ENCODE assay signal across 35 cellular contexts in the genomic region with DNA sequence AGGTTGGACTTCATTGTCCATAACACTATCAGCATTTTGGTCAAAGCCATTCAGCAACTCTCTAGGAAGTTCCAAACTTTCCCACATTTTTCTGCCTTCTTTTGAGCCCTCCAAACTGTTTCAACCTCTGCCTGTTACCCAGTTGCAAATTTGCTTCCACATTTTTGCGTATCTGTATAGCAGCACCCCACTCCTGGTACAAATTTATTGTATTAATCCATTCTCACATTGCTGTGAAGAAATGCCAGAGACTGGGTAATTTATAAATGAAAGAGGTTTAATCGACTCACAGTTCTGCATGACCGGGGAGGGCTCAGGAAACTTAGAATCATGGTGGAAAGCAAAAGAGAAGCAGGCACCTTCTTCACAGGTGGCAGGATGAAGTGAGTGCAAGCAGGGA.
"Had no signal": no experiment of that assay in that cellular context is flagged by ENCODE, and none has a peak within 500 bp of the region (broad histone marks: within the 10 kb centered on the region; RNA-seq: fewer than 3 reads in every experiment).

No MANE protein-coding gene starts in this region.

- H3K36me3 ChIP-seq: MG63 had no signal

- H3K27ac ChIP-seq: KMS-11 had no signal

- H3K9me3 ChIP-seq: MG63 had no signal

- DNase-seq: Karpas-422, Kasumi-1, MG63, MM.1S, MV-4-11, NCI-H1048, NCI-H1092, NCI-H1092 treated with DMSO at 0.1 percent for 48 hours, NCI-H1105, NCI-H1105 treated with DMSO at 0.1 percent for 48 hours, NCI-H1417, NCI-H1417 treated with DMSO at 0.1 percent for 48 hours, NCI-H1436, NCI-H1436 treated with DMSO at 0.1 percent for 48 hours, NCI-H146, NCI-H1694, NCI-H1694 treated with DMSO at 0.1 percent for 48 hours, NCI-H187, NCI-H187 treated with DMSO at 0.1 percent for 48 hours, NCI-H1930, NCI-H2029, NCI-H2029 treated with DMSO at 0.1 percent for 48 hours, NCI-H2081, NCI-H2081 treated with DMSO at 0.1 percent for 48 hours, NCI-H2107, NCI-H2171, NCI-H2171 treated with DMSO at 0.1 percent for 48 hours, NCI-H2227 treated with DMSO at 0.1 percent for 48 hours, NCI-H226, NCI-H345, NCI-H446, NCI-H446 treated with DMSO at 0.1 percent for 48 hours, NCI-H510A, NCI-H510A treated with DMSO at 0.1 percent for 48 hours had no signal

- H3K9ac ChIP-seq: KMS-11 had no signal

- H3K4me3 ChIP-seq: MG63 had no signal

- H3K4me2 ChIP-seq: KMS-11 had no signal

- H3K27me3 ChIP-seq: MG63 had no signal
